ENCODE assay signal across 2 cellular contexts in the genomic region with DNA sequence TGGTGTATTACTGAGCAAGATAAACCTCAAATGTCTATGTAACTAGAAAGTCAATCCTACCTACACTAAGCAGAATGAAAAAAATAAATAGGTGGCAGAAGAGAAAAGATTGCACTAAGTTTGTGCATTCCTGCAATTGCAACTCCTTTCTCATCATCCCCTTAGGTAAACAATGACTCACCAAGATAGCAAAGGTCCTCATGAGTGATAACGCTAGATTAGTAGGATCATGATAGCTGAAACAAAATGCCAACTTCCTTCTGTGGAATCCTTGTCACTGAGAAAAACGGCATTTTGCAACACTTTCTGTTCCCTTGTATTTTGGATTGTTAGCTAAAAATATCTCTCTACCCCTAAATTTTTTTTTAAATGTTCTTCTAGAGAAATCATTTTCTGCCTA.
A peak's percentile ranks its signal among the peaks of the same experiment; 100 is the strongest.
TF ChIP-seq lines count a peak whose summit lies in the region.

No MANE protein-coding gene starts in this region.

TF ChIP-seq in GM23338, 12 proteins besides CTCF, POLR2A, EP300 and RAD21 (continues in another document):
- TF ChIP-seq JUNB (IDR thresholded peaks at IDR 0.05; ENCODE audit: unreplicated experiment) = no peak
- TF ChIP-seq ZNF331 (CRISPR knock-in tag; IDR thresholded peaks at IDR 0.05; ENCODE audit: low read depth) = no peak
- no peak for TF ChIP-seq EZH2 (IDR thresholded peaks at IDR 0.05; ENCODE audit: low read depth, unreplicated experiment)
- no peak for TF ChIP-seq NANOG (IDR thresholded peaks at IDR 0.05; ENCODE audit: borderline replicate concordance)
- TF ChIP-seq ZNF462 (CRISPR knock-in tag; IDR thresholded peaks at IDR 0.05) = no peak
- no peak for TF ChIP-seq EZH2phosphoT487 (IDR thresholded peaks at IDR 0.05; ENCODE audit: unreplicated experiment)
- TF ChIP-seq CREB1 (CRISPR knock-in tag; IDR thresholded peaks at IDR 0.05; ENCODE audit: low read depth) = no peak
- no peak for TF ChIP-seq ETS1 (IDR thresholded peaks at IDR 0.05)
- TF ChIP-seq ZNF114 (CRISPR knock-in tag; IDR thresholded peaks at IDR 0.05) = no peak
- no peak for TF ChIP-seq POLR2AphosphoS5 (IDR thresholded peaks at IDR 0.05; ENCODE audit: low read depth)

TF ChIP-seq in endothelial cell of umbilical vein, 7 proteins besides CTCF, POLR2A, EP300 and RAD21:
- no peak for TF ChIP-seq MYC (IDR thresholded peaks at IDR 0.05; ENCODE audit: low read depth, low read length)
- TF ChIP-seq FOS (IDR thresholded peaks at IDR 0.05; ENCODE audit: borderline replicate concordance, insufficient read depth, low read length) = peak; percentile 68
- TF ChIP-seq, protein P1, sequence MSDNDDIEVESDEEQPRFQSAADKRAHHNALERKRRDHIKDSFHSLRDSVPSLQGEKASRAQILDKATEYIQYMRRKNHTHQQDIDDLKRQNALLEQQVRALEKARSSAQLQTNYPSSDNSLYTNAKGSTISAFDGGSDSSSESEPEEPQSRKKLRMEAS (IDR thresholded peaks at IDR 0.05; ENCODE audit: insufficient read depth, insufficient read length) = no peak
- TF ChIP-seq POLR2AphosphoS5 (IDR thresholded peaks at IDR 0.05; ENCODE audit: insufficient read depth, low read depth, low read length) = no peak
- TF ChIP-seq JUN (IDR thresholded peaks at IDR 0.05; ENCODE audit: borderline replicate concordance, insufficient read depth, insufficient read length, low read depth) = no peak
- peak; percentile 68 for TF ChIP-seq GATA2 (IDR thresholded peaks at IDR 0.05; ENCODE audit: insufficient read depth, insufficient read length, low read depth, low read length)
- TF ChIP-seq EZH2 (IDR thresholded peaks at IDR 0.05; ENCODE audit: borderline replicate concordance, low read depth, low read length, severe bottlenecking) = no peak
